ENCODE assay signal across 9 cellular contexts in the genomic region with DNA sequence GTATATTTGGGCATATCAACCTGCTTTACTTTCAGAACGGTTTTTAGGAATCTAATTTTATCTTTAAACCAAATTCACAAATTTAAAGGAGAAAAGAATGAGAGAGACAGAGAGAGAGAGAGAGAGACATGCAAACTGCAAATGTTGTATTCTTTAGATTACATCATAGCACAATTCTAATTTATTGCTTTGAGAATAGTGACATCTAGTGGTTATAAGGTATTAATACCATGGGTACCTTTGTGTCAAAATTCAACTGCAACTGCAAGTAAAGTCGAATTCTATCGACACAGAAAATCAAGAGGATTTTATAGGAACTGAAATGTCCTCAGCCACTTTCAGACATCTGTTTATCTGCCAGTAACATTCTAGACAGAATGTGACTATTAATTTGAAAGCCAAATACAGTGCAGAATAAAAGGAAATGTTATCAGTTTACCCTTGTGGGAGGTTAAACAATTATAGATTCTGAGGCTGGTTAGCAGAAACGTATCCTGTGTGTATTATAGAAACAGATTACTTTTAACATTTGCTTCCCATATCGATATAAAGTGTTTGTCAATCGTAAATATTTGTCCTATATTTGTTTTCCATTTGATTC.
DNase-seq lines count a peak whose midpoint lies in the region; ATAC-seq and TF ChIP-seq lines count a peak whose summit lies in the region.
"Had no signal": no experiment of that assay in that cellular context is flagged by ENCODE, and none has a peak within 500 bp of the region (broad histone marks: within the 10 kb centered on the region; RNA-seq: fewer than 3 reads in every experiment).

No MANE protein-coding gene starts in this region.

- no peak overlapping the region for H3K4me3 ChIP-seq in OCI-LY1 (ENCODE audit: low read depth, low read length, poor library complexity, severe bottlenecking)
- no peak overlapping the region for H3K4me3 ChIP-seq in neural progenitor cell

- H3K27me3 ChIP-seq in OCI-LY1 (ENCODE audit: insufficient read depth, low read length) (no peaks in the 10 kb centered on the region), neural progenitor cell (no peaks in the 10 kb centered on the region)

- H3K4me2 ChIP-seq in OCI-LY1 (ENCODE audit: low read length), result no peak overlapping the region
- no peak overlapping the region for H3K4me2 ChIP-seq in neural progenitor cell

- no peaks in the 10 kb centered on the region for H3F3A ChIP-seq in OCI-LY1 (ENCODE audit: insufficient read depth, low read length)
- H3F3A ChIP-seq in neural progenitor cell (ENCODE audit: low read depth), result no peaks in the 10 kb centered on the region

- H4K20me1 ChIP-seq in OCI-LY1 (ENCODE audit: insufficient read depth, low read length), result no peaks in the 10 kb centered on the region
- no peaks in the 10 kb centered on the region for H4K20me1 ChIP-seq in neural progenitor cell (ENCODE audit: low read depth)

- H3K36me3 Mint-ChIP-seq in endothelial cell (ENCODE audit: low read depth, unreplicated experiment) (no peaks in the 10 kb centered on the region), neural progenitor cell (no peaks in the 10 kb centered on the region)

- H3K4me3 Mint-ChIP-seq in endothelial cell (ENCODE audit: unreplicated experiment), result no peak overlapping the region
- no peak overlapping the region for H3K4me3 Mint-ChIP-seq in neural progenitor cell
- H3K4me3 Mint-ChIP-seq: stimulated activated naive CD8-positive, alpha-beta T cell treated with anti-CD3 and anti-CD28 coated beads, Interleukin-15, Interleukin-2, amounts not matched to agents 100 ng/mL and 50 ng/mL, for 24 hours had no signal

- H2AFZ ChIP-seq in OCI-LY1 (ENCODE audit: low read length), result no peak overlapping the region
- H2AFZ ChIP-seq in neural progenitor cell (replicated peaks), result peak overlapping the region; percentile 4

- no peak overlapping the region for H3K27ac ChIP-seq in OCI-LY1 (ENCODE audit: low read depth, low read length, poor library complexity, severe bottlenecking)
- H3K27ac ChIP-seq in neural progenitor cell, result no peak overlapping the region

- H3K27ac Mint-ChIP-seq in endothelial cell (ENCODE audit: unreplicated experiment) (no peak overlapping the region), neural progenitor cell (no peak overlapping the region)
- H3K27ac Mint-ChIP-seq: stimulated activated naive CD8-positive, alpha-beta T cell treated with anti-CD3 and anti-CD28 coated beads, Interleukin-15, Interleukin-2, amounts not matched to agents 100 ng/mL and 50 ng/mL, for 24 hours had no signal

- H3K79me2 ChIP-seq in OCI-LY1 (ENCODE audit: insufficient read depth, low read length), result no peaks in the 10 kb centered on the region
- H3K79me2 ChIP-seq in neural progenitor cell (ENCODE audit: low read depth), result no peaks in the 10 kb centered on the region

- no peaks in the 10 kb centered on the region for H3K27me3 Mint-ChIP-seq in endothelial cell (ENCODE audit: unreplicated experiment)
- H3K27me3 Mint-ChIP-seq in neural progenitor cell (ENCODE audit: insufficient read depth, low read depth), result no peaks in the 10 kb centered on the region
- H3K27me3 Mint-ChIP-seq: stimulated activated naive CD8-positive, alpha-beta T cell treated with anti-CD3 and anti-CD28 coated beads, Interleukin-15, Interleukin-2, amounts not matched to agents 100 ng/mL and 50 ng/mL, for 24 hours had no signal

- H3K36me3 ChIP-seq in OCI-LY1 (ENCODE audit: insufficient read depth, low read length), result no peaks in the 10 kb centered on the region
- H3K36me3 ChIP-seq in neural progenitor cell, result no peaks in the 10 kb centered on the region

- H3K9me3 ChIP-seq in OCI-LY1 (ENCODE audit: low read length) (no peaks in the 10 kb centered on the region), neural progenitor cell (ENCODE audit: low read depth) (no peaks in the 10 kb centered on the region)

- TF ChIP-seq CTCF in OCI-LY1 (IDR thresholded peaks at IDR 0.05; ENCODE audit: low read length), result peak; percentile 57
- peak; percentile 85 for TF ChIP-seq CTCF in endothelial cell (IDR thresholded peaks at IDR 0.05; ENCODE audit: unreplicated experiment)
- peak; percentile 74 for TF ChIP-seq CTCF in neural progenitor cell (IDR thresholded peaks at IDR 0.05)

- H3K4me1 ChIP-seq in OCI-LY1 (ENCODE audit: insufficient read depth, low read length, severe bottlenecking) (no peaks in the 10 kb centered on the region), neural progenitor cell (no peaks in the 10 kb centered on the region)

- peak; percentile 91 for ATAC-seq in GM21528 (IDR thresholded peaks at IDR 0.05; ENCODE audit: low FRiP score, unreplicated experiment)

- H3K9me3 Mint-ChIP-seq in endothelial cell (ENCODE audit: unreplicated experiment) (no peaks in the 10 kb centered on the region), neural progenitor cell (no peaks in the 10 kb centered on the region)

- H3K9ac ChIP-seq in OCI-LY1 (ENCODE audit: low read length), result no peak overlapping the region
- no peak overlapping the region for H3K9ac ChIP-seq in neural progenitor cell

- peaks cover 4% of the 10 kb centered on the region for H3K4me1 Mint-ChIP-seq in endothelial cell (ENCODE audit: unreplicated experiment)
- no peaks in the 10 kb centered on the region for H3K4me1 Mint-ChIP-seq in neural progenitor cell

- DNase-seq in GM04504 (ENCODE audit: low read depth), result peak; percentile 19
- peak; percentile 26 for DNase-seq in HS-5 (ENCODE audit: low read depth)
- DNase-seq in endothelial cell (ENCODE audit: low spot score), result no peak
- peak; percentile 38 for DNase-seq in neural progenitor cell (ENCODE audit: low spot score)
- no peak for DNase-seq in activated T-cell treated with anti-CD3 and anti-CD28 coated beads, Interleukin-2, amount 50 U/mL, for 48 hours
- no peak for DNase-seq in GDM1 (lab: John Stamatoyannopoulos, UW)

- no peaks in the 10 kb centered on the region for H3K9me2 ChIP-seq in OCI-LY1 (ENCODE audit: low read depth, low read length)

Comparison
In these comparisons a context has a peak if more than half of its experiments do, and no peak if none do; other contexts are left out.
1. DNase-seq: peak in GM04504 (single experiment), HS-5 (single experiment) and neural progenitor cell (single experiment); none in endothelial cell (single experiment), activated T-cell treated with anti-CD3 and anti-CD28 coated beads, Interleukin-2, amount 50 U/mL, for 48 hours (0 of 2) and GDM1 (single experiment).
2. Peak in every context shown above with its lines, with median percentiles within 50 percentile points of each other: CTCF ChIP-seq.